Comparison of ENCODE assay signal across 8 cellular contexts in the genomic region with DNA sequence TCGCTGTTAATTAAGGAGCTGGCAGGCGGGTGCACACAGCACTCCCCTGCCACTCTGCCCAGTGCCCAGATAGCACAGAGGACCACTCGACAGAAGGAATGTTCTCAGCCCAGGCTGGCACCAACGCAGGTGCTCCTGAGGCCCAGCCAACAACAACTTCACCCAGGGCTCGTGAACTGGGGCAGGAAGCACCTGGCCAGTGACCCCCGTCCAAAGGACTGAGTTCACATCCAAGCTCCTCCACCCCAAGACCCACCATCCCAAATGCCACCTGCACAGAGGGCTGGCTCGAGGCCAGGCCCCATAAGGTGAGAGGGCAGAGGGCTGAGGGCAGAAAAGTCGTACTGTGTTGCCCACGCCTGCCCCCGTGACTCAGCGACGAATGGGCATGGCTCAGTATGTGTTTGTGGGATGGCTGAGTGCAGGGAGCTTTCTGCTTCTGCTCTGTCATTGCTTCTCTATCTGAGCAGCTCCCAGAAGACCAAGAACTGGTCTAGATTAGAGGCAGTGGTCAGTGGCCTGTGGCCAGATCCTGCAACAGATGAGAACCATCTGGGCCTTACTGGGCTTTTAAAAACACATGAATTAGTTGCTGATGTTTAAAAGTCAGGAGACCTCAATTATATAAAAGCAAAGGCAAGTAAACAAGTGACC.
A peak's percentile ranks its signal among the peaks of the same experiment; 100 is the strongest.
DNase-seq lines count a peak whose midpoint lies in the region; ATAC-seq, FAIRE-seq and TF ChIP-seq lines count a peak whose summit lies in the region.

No MANE protein-coding gene starts in this region.

- CTCF ChIA-PET in GM12878 (lab: Yijun Ruan, JAX): interaction anchor here (0.5 to 6.8 kb wide), 15 partner anchors 13 to 308 kb away, joined by 3 to 100 read pairs (median 11); partner anchors contain the start of gene ST3GAL5

- H3K4me2 ChIP-seq in DOHH2 (ENCODE audit: low read length): peak overlapping the region; percentile 85
- peak overlapping the region; percentile 72 for H3K4me2 ChIP-seq in GM12878 (ENCODE audit: control insufficient read depth, insufficient read depth)

- in situ Hi-C loops in GM12878 (cut with MboI): no loop called here

- no peaks in the 10 kb centered on the region for H3K27me3 ChIP-seq in DOHH2 (ENCODE audit: control insufficient read depth, low read length)
- H3K27me3 ChIP-seq in SJCRH30: no peaks in the 10 kb centered on the region
- no peaks in the 10 kb centered on the region for H3K27me3 ChIP-seq in GM12878 (replicated peaks in 1 of 2; ENCODE audit: control insufficient read depth in 2 of 2, insufficient read depth in 2 of 2, low read length in 1 of 2)

- H3F3A ChIP-seq in DOHH2 (ENCODE audit: control insufficient read depth, insufficient read depth): peaks cover 25% of the 10 kb centered on the region

- 46% methylated on average over 12 of the region's 12 CpGs for WGBS in GM12878 (ENCODE audit: insufficient coverage, insufficient replicate concordance, low lambda C conversion rate, missing lambda C conversion rate)

- H3K79me2 ChIP-seq in DOHH2 (ENCODE audit: control insufficient read depth, low read length) (peaks cover 9% of the 10 kb centered on the region), GM12878 (ENCODE audit: control insufficient read depth, insufficient read depth, low read length) (no peaks in the 10 kb centered on the region)

- TF ChIP-seq CTCF in DOHH2 (IDR thresholded peaks at IDR 0.05; ENCODE audit: low read depth, low read length, poor library complexity, severe bottlenecking) (no peak), GM12878 (IDR thresholded peaks at IDR 0.05 in 2 of 3, conservative IDR thresholded peaks at IDR 0.05 in 1 of 3; ENCODE audit: control insufficient read depth in 2 of 3, extremely low read depth in 1 of 3, insufficient read depth in 1 of 3, low read depth in 3 of 3, low read length in 3 of 3) (no peak)

- H3K27ac ChIP-seq in DOHH2 (ENCODE audit: low read depth, low read length) (peak overlapping the region; percentile 97), SJCRH30 (peak overlapping the region; percentile 95), GM12878 (ENCODE audit: control insufficient read depth, insufficient read depth) (peak overlapping the region; percentile 76)

- DNase-seq in SJCRH30 (no peak), GM12878 (ENCODE audit: low read depth, low spot score) (no peak), iris pigment epithelial cell (ENCODE audit: low read depth) (peak; percentile 79), SK-N-DZ (ENCODE audit: low spot score) (no peak), DMS114 treated with DMSO at 0.1 percent for 48 hours (lab: John Stamatoyannopoulos, UW; ENCODE audit: unreplicated experiment) (no peak)
- DNase-seq in stimulated activated CD4-positive, alpha-beta T cell treated with anti-CD3 and anti-CD28 coated beads, Interleukin-4, amount 100 ng/mL, for 1 hour: peak; percentile 58

- peak overlapping the region; percentile 68 for H3K4me3 ChIP-seq in DOHH2 (ENCODE audit: low read length)
- no peak overlapping the region for H3K4me3 ChIP-seq in SJCRH30
- H3K4me3 ChIP-seq in GM12878: 0 out of 2 replicates have a peak overlapping the region, but pooled peaks have one; percentile 18

- intact Hi-C loops in GM12878 (cut with micrococcal nuclease; ENCODE audit: unreplicated experiment): loop anchor here (2.0 kb wide), 3 partner anchors 36 to 184 kb away; no protein-coding TSS in a partner anchor

- no peaks in the 10 kb centered on the region for H3K9me2 ChIP-seq in DOHH2 (replicated peaks; ENCODE audit: control insufficient read depth, low read length)

- no peak for FAIRE-seq in GM12878 (lab: Jason Lieb, UNC)

- H3K9ac ChIP-seq in GM12878 (ENCODE audit: control insufficient read depth, insufficient read depth, low read length): peak overlapping the region; percentile 46

- H3K9me3 ChIP-seq in DOHH2 (ENCODE audit: control insufficient read depth, insufficient read depth, low read length): no peaks in the 10 kb centered on the region
- no peaks in the 10 kb centered on the region for H3K9me3 ChIP-seq in SJCRH30 (replicated peaks)
- no peaks in the 10 kb centered on the region for H3K9me3 ChIP-seq in GM12878 (replicated peaks; ENCODE audit: control insufficient read depth, insufficient read depth, low read length)

- no peak for TF ChIP-seq POLR2A in GM12878 (IDR thresholded peaks at IDR 0.05; ENCODE audit: low read depth, low read length)

- POLR2A ChIA-PET in GM12878 (lab: Charles Lee): interaction anchor here (0.5 to 4.0 kb wide), 13 partner anchors 10 to 629 kb away, joined by 3 to 43 read pairs (median 4); partner anchors contain the start of genes KDM3A and ST3GAL5

- no peak for TF ChIP-seq EP300 in GM12878 (IDR thresholded peaks at IDR 0.05; ENCODE audit: borderline replicate concordance in 1 of 2, control insufficient read depth in 1 of 2, low read depth in 2 of 2, low read length in 2 of 2)

- RAD21 ChIA-PET in GM12878 (lab: Charles Lee; ENCODE audit: unreplicated experiment): interaction anchor here (0.8 to 4.4 kb wide), 23 partner anchors 14 to 400 kb away, joined by 3 to 132 read pairs (median 12); partner anchors contain the start of gene ST3GAL5

- SMC1A ChIA-PET in GM12878 (lab: Charles Lee; ENCODE audit: uncharacterized antibody, unreplicated experiment): interaction anchor here (0.8 to 4.8 kb wide), 25 partner anchors 16 to 213 kb away, joined by 3 to 114 read pairs (median 8); partner anchors contain the start of genes POLR1A, PTCD3 and ST3GAL5

- H4K20me1 ChIP-seq in DOHH2 (ENCODE audit: control insufficient read depth, insufficient read depth, low read depth, low read length): no peaks in the 10 kb centered on the region
- H4K20me1 ChIP-seq in GM12878 (ENCODE audit: control insufficient read depth, insufficient read depth): no peaks in the 10 kb centered on the region

- no peak for TF ChIP-seq RAD21 in GM12878 (IDR thresholded peaks at IDR 0.05; ENCODE audit: insufficient read depth, low read depth, low read length)

- no peak overlapping the region; the same call in 1 of the 2 replicates for H2AFZ ChIP-seq in GM12878 (ENCODE audit: control insufficient read depth, low read depth, low read length)

- H3K4me1 ChIP-seq in DOHH2 (ENCODE audit: control insufficient read depth, low read length) (peaks cover 54% of the 10 kb centered on the region), SJCRH30 (peaks cover 42% of the 10 kb centered on the region), GM12878 (ENCODE audit: control insufficient read depth, insufficient read depth, low read length) (peaks cover 37% of the 10 kb centered on the region)

- peaks cover 94% of the 10 kb centered on the region for H3K36me3 ChIP-seq in DOHH2 (ENCODE audit: control insufficient read depth, low read length)
- peaks cover 65% of the 10 kb centered on the region for H3K36me3 ChIP-seq in SJCRH30
- H3K36me3 ChIP-seq in GM12878 (ENCODE audit: control insufficient read depth in 2 of 2, insufficient read depth in 2 of 2, low read length in 1 of 2): peaks cover 30 to 41% of the 10 kb centered on the region in 2 experiments

- no TSS peak for BruUV-seq in GM12878 (replicated peaks; lab: Mats Ljungman, UMichigan)

- peak; percentile 1; the same call in 1 of the 3 replicates for ATAC-seq in GM12878
- ATAC-seq in HG03565 (IDR thresholded peaks at IDR 0.05; ENCODE audit: unreplicated experiment): no peak

TF ChIP-seq in GM12878, 131 proteins besides CTCF, POLR2A, EP300 and RAD21:
- TF ChIP-seq WRNIP1 (IDR thresholded peaks at IDR 0.05; ENCODE audit: borderline replicate concordance, low read depth, low read length) (no peak), NFXL1 (IDR thresholded peaks at IDR 0.05; ENCODE audit: borderline replicate concordance) (no peak), NR2F1 (conservative IDR thresholded peaks at IDR 0.05) (peak; percentile 8; the same call in 1 of the 2 replicates), RELA (IDR thresholded peaks at IDR 0.05; ENCODE audit: borderline replicate concordance, partially characterized antibody) (no peak), ZNF384 (IDR thresholded peaks at IDR 0.05; ENCODE audit: borderline replicate concordance, low read depth, low read length) (no peak)
- TF ChIP-seq, protein P1, sequence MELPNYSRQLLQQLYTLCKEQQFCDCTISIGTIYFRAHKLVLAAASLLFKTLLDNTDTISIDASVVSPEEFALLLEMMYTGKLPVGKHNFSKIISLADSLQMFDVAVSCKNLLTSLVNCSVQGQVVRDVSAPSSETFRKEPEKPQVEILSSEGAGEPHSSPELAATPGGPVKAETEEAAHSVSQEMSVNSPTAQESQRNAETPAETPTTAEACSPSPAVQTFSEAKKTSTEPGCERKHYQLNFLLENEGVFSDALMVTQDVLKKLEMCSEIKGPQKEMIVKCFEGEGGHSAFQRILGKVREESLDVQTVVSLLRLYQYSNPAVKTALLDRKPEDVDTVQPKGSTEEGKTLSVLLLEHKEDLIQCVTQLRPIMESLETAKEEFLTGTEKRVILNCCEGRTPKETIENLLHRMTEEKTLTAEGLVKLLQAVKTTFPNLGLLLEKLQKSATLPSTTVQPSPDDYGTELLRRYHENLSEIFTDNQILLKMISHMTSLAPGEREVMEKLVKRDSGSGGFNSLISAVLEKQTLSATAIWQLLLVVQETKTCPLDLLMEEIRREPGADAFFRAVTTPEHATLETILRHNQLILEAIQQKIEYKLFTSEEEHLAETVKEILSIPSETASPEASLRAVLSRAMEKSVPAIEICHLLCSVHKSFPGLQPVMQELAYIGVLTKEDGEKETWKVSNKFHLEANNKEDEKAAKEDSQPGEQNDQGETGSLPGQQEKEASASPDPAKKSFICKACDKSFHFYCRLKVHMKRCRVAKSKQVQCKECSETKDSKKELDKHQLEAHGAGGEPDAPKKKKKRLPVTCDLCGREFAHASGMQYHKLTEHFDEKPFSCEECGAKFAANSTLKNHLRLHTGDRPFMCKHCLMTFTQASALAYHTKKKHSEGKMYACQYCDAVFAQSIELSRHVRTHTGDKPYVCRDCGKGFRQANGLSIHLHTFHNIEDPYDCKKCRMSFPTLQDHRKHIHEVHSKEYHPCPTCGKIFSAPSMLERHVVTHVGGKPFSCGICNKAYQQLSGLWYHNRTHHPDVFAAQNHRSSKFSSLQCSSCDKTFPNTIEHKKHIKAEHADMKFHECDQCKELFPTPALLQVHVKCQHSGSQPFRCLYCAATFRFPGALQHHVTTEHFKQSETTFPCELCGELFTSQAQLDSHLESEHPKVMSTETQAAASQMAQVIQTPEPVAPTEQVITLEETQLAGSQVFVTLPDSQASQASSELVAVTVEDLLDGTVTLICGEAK (IDR thresholded peaks at IDR 0.05; ENCODE audit: borderline replicate concordance): 0 out of 2 replicates have a peak, but pooled peaks have one; percentile 7
TF ChIP-seq in GM12878: peak in this region for 2.

Comparison
In these comparisons a context has a peak if more than half of its experiments do, and no peak if none do; other contexts are left out.
1. DNase-seq: peak in iris pigment epithelial cell (single experiment) and stimulated activated CD4-positive, alpha-beta T cell treated with anti-CD3 and anti-CD28 coated beads, Interleukin-4, amount 100 ng/mL, for 1 hour (single experiment); none in SJCRH30 (0 of 2), GM12878 (single experiment), SK-N-DZ (single experiment) and DMS114 treated with DMSO at 0.1 percent for 48 hours (single experiment).
2. Peak in every context shown above with its lines, with median percentiles within 50 percentile points of each other: H3K27ac ChIP-seq.